ENCODE assay signal across 1 cellular context in the genomic region with DNA sequence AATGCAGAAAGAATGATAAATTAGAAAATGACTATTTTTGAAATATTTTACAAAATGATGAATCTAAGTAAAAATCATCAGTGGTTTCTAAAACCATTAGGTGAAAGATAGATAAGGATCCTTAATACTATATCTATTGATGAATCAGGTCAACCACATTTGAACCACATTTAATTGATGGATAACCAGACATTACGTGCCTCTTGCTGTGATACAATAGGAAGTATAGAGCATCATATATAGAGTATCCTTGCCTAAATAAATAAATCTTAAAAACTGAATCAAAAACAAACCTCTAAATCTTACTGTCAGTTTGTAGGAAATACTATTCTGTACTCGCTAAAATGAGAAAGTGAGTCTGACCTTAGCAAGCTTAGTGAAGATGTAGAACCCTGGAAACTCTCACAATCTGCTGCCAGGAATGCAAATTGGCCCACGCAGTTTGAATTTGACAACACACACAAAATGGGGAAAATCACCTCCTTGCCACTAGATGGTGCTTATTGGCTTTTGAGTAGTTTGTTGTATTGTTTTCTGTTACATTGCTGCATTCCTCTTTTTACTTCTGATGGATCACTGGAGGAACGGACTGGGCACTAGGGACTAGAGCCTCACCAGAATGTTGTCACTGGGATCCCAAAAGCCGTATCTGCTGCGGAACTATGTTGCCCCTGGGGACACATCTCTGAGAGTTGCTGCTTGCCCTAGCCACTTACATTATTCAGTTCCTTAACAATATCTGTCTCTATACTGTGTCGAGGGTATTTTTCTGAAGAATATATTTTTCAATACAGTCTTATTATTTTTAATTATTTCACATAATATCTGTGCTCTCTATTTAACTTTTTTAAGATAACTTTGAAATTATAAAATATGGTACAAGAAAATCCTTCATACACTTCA.
TF ChIP-seq lines count a peak whose summit lies in the region.

No MANE protein-coding gene starts in this region.

TF ChIP-seq in K562, 482 proteins besides CTCF, POLR2A, EP300 and RAD21 (continued from another document):
- TF ChIP-seq, protein P1, sequence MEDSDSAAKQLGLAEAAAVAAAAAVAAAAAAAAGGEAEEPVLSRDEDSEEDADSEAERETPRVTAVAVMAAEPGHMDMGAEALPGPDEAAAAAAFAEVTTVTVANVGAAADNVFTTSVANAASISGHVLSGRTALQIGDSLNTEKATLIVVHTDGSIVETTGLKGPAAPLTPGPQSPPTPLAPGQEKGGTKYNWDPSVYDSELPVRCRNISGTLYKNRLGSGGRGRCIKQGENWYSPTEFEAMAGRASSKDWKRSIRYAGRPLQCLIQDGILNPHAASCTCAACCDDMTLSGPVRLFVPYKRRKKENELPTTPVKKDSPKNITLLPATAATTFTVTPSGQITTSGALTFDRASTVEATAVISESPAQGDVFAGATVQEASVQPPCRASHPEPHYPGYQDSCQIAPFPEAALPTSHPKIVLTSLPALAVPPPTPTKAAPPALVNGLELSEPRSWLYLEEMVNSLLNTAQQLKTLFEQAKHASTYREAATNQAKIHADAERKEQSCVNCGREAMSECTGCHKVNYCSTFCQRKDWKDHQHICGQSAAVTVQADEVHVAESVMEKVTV (CRISPR knock-in tag; IDR thresholded peaks at IDR 0.05) = peak; percentile 48; the same call in 1 of the 2 replicates
- TF ChIP-seq ARID2 (IDR thresholded peaks at IDR 0.05) (peak; percentile 74; the same call in 1 of the 2 replicates), FOXK2 (conservative IDR thresholded peaks at IDR 0.05 in 1 of 2, IDR thresholded peaks at IDR 0.05 in 1 of 2; ENCODE audit: low read depth in 2 of 2) (peak; percentile 12 to 27; a peak in 1 of 4 replicates), JUND (IDR thresholded peaks at IDR 0.05; ENCODE audit: borderline replicate concordance, low read depth, low read length) (peak; percentile 51; the same call in 1 of the 2 replicates), JUND (tag; IDR thresholded peaks at IDR 0.05; ENCODE audit: borderline replicate concordance, low read depth, low read length) (no peak), CTBP1 (IDR thresholded peaks at IDR 0.05; ENCODE audit: borderline replicate concordance) (peak; percentile 21; the same call in 1 of the 2 replicates), ZNF23 (CRISPR knock-in tag; IDR thresholded peaks at IDR 0.05) (no peak), SMARCA5 (IDR thresholded peaks at IDR 0.05) (peak; percentile 86), SMC3 (conservative IDR thresholded peaks at IDR 0.05; ENCODE audit: insufficient read depth, low read depth, low read length) (peak; percentile 72), PCBP1 (IDR thresholded peaks at IDR 0.05; ENCODE audit: low read depth, low read length, poor library complexity, severe bottlenecking) (no peak), ZEB2 (IDR thresholded peaks at IDR 0.05) (no peak), TOE1 (IDR thresholded peaks at IDR 0.05; ENCODE audit: borderline replicate concordance) (peak; percentile 45; the same call in 1 of the 2 replicates), TOE1 (CRISPR knock-in tag; IDR thresholded peaks at IDR 0.05; ENCODE audit: borderline replicate concordance, low read depth) (no peak), SMARCA4 (IDR thresholded peaks at IDR 0.05) (0 out of 2 replicates have a peak, but pooled peaks have one; percentile 25)
- TF ChIP-seq, protein P2, sequence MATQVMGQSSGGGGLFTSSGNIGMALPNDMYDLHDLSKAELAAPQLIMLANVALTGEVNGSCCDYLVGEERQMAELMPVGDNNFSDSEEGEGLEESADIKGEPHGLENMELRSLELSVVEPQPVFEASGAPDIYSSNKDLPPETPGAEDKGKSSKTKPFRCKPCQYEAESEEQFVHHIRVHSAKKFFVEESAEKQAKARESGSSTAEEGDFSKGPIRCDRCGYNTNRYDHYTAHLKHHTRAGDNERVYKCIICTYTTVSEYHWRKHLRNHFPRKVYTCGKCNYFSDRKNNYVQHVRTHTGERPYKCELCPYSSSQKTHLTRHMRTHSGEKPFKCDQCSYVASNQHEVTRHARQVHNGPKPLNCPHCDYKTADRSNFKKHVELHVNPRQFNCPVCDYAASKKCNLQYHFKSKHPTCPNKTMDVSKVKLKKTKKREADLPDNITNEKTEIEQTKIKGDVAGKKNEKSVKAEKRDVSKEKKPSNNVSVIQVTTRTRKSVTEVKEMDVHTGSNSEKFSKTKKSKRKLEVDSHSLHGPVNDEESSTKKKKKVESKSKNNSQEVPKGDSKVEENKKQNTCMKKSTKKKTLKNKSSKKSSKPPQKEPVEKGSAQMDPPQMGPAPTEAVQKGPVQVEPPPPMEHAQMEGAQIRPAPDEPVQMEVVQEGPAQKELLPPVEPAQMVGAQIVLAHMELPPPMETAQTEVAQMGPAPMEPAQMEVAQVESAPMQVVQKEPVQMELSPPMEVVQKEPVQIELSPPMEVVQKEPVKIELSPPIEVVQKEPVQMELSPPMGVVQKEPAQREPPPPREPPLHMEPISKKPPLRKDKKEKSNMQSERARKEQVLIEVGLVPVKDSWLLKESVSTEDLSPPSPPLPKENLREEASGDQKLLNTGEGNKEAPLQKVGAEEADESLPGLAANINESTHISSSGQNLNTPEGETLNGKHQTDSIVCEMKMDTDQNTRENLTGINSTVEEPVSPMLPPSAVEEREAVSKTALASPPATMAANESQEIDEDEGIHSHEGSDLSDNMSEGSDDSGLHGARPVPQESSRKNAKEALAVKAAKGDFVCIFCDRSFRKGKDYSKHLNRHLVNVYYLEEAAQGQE (CRISPR knock-in tag; IDR thresholded peaks at IDR 0.05; ENCODE audit: low read depth) = no peak
- TF ChIP-seq, protein P3, sequence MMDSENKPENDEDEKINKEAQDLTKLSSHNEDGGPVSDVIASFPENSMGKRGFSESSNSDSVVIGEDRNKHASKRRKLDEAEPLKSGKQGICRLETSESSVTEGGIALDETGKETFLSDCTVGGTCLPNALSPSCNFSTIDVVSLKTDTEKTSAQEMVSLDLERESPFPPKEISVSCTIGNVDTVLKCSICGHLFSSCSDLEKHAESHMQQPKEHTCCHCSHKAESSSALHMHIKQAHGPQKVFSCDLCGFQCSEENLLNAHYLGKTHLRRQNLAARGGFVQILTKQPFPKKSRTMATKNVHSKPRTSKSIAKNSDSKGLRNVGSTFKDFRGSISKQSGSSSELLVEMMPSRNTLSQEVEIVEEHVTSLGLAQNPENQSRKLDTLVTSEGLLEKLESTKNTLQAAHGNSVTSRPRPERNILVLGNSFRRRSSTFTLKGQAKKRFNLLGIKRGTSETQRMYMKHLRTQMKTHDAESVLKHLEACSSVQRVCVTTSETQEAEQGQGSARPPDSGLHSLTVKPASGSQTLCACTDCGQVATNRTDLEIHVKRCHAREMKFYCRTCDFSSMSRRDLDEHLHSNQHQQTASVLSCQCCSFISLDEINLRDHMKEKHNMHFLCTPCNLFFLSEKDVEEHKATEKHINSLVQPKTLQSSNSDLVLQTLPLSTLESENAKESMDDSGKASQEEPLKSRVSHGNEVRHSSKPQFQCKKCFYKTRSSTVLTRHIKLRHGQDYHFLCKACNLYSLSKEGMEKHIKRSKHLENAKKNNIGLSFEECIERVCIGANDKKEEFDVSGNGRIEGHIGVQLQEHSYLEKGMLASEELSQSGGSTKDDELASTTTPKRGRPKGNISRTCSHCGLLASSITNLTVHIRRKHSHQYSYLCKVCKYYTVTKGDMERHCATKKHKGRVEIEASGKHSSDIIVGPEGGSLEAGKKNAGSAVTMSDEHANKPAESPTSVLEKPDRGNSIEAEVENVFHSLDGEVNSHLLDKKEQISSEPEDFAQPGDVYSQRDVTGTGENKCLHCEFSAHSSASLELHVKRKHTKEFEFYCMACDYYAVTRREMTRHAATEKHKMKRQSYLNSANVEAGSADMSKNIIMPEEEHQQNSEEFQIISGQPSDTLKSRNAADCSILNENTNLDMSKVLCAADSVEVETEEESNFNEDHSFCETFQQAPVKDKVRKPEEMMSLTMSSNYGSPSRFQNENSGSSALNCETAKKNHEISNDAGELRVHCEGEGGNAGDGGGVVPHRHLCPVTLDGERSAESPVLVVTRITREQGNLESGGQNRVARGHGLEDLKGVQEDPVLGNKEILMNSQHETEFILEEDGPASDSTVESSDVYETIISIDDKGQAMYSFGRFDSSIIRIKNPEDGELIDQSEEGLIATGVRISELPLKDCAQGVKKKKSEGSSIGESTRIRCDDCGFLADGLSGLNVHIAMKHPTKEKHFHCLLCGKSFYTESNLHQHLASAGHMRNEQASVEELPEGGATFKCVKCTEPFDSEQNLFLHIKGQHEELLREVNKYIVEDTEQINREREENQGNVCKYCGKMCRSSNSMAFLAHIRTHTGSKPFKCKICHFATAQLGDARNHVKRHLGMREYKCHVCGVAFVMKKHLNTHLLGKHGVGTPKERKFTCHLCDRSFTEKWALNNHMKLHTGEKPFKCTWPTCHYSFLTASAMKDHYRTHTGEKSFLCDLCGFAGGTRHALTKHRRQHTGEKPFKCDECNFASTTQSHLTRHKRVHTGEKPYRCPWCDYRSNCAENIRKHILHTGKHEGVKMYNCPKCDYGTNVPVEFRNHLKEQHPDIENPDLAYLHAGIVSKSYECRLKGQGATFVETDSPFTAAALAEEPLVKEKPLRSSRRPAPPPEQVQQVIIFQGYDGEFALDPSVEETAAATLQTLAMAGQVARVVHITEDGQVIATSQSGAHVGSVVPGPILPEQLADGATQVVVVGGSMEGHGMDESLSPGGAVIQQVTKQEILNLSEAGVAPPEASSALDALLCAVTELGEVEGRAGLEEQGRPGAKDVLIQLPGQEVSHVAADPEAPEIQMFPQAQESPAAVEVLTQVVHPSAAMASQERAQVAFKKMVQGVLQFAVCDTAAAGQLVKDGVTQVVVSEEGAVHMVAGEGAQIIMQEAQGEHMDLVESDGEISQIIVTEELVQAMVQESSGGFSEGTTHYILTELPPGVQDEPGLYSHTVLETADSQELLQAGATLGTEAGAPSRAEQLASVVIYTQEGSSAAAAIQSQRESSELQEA (IDR thresholded peaks at IDR 0.05; ENCODE audit: low read depth) = no peak
- TF ChIP-seq, protein P4, sequence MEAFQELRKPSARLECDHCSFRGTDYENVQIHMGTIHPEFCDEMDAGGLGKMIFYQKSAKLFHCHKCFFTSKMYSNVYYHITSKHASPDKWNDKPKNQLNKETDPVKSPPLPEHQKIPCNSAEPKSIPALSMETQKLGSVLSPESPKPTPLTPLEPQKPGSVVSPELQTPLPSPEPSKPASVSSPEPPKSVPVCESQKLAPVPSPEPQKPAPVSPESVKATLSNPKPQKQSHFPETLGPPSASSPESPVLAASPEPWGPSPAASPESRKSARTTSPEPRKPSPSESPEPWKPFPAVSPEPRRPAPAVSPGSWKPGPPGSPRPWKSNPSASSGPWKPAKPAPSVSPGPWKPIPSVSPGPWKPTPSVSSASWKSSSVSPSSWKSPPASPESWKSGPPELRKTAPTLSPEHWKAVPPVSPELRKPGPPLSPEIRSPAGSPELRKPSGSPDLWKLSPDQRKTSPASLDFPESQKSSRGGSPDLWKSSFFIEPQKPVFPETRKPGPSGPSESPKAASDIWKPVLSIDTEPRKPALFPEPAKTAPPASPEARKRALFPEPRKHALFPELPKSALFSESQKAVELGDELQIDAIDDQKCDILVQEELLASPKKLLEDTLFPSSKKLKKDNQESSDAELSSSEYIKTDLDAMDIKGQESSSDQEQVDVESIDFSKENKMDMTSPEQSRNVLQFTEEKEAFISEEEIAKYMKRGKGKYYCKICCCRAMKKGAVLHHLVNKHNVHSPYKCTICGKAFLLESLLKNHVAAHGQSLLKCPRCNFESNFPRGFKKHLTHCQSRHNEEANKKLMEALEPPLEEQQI (IDR thresholded peaks at IDR 0.05) = peak; percentile 73
- TF ChIP-seq, protein P5, sequence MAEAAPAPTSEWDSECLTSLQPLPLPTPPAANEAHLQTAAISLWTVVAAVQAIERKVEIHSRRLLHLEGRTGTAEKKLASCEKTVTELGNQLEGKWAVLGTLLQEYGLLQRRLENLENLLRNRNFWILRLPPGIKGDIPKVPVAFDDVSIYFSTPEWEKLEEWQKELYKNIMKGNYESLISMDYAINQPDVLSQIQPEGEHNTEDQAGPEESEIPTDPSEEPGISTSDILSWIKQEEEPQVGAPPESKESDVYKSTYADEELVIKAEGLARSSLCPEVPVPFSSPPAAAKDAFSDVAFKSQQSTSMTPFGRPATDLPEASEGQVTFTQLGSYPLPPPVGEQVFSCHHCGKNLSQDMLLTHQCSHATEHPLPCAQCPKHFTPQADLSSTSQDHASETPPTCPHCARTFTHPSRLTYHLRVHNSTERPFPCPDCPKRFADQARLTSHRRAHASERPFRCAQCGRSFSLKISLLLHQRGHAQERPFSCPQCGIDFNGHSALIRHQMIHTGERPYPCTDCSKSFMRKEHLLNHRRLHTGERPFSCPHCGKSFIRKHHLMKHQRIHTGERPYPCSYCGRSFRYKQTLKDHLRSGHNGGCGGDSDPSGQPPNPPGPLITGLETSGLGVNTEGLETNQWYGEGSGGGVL (CRISPR knock-in tag; IDR thresholded peaks at IDR 0.05) = no peak
TF ChIP-seq in K562: peak in this region for 28.
